In the genomic region with DNA sequence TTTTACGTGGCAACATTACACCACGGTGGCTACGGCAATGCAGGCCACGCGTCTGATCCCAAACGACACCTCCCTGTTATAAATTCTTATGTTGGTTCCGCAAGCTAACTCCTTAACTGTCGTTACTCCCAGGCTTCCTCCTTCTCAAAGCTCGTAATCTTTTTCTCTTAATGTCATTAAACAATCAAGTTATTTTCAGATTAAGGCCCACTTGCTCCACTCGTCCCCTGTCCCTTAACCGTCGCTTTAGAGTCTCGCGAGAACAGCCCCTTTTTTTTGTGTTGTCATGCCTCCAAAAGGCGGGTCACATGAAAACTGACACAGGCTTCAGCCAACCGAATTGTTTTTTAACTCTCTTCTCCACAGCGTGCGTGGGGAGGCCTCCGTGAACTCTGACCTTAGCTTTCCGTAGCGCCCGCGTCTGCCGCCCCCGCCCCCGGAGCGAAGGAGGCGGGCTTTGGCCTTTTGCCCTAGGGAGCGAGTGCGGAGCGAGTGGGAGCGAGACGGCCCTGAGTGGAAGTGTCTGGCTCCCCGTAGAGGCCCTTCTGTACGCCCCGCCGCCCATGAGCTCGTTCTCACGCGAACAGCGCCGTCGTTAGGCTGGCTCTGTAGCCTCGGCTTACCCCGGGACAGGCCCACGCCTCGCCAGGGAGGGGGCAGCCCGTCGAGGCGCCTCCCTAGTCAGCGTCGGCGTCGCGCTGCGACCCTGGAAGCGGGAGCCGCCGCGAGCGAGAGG, we compare ENCODE assay signal across 8 cellular contexts. TPM values are rescaled to one million over a fixed set of nuclear protein-coding genes. Genes with fewer than 3 reads are reported as not detected.
DNase-seq lines count a peak whose midpoint lies in the region; ATAC-seq and TF ChIP-seq lines count a peak whose summit lies in the region.

A gene (plus strand): TSS at position 463 of the 736 bp plus-strand sequence. CDS start 360 bp downstream, outside the sequence.

- no peaks in the 10 kb centered on the region for H3K27me3 Mint-ChIP-seq in activated T-helper 2 cell treated with anti-CD3 and anti-CD28 coated beads, Interferon-gamma antibody, Interleukin-2, Interleukin-4, amounts not matched to agents 10 μg/mL and 5 μg/mL and 100 μg/mL, durations not matched to agents 14 hours and 24 hours and 36 hours (ENCODE audit: low read depth)
- no peaks in the 10 kb centered on the region for H3K27me3 Mint-ChIP-seq in naive thymus-derived CD8-positive, alpha-beta T cell

- peak; percentile 72 to 78 for ATAC-seq in naive thymus-derived CD8-positive, alpha-beta T cell

- H3K4me3 ChIP-seq in LNCaP clone FGC (ENCODE audit: low read depth, low read length) (peak within 1 kb of the TSS; percentile 80), fibroblast of lung (replicated peaks in 1 of 4; ENCODE audit: control extremely low read depth in 1 of 4, insufficient read depth in 1 of 4, low read depth in 3 of 4, low read length in 4 of 4) (peak within 1 kb of the TSS; percentile 80 to 96 (median 88))

- intact Hi-C loops in activated T-helper 2 cell treated with anti-CD3 and anti-CD28 coated beads, Interferon-gamma antibody, Interleukin-2, Interleukin-4, amounts not matched to agents 10 μg/mL and 5 μg/mL and 100 μg/mL, durations not matched to agents 14 hours and 24 hours and 36 hours (cut with micrococcal nuclease), result loop anchor here (2.0 kb wide), 4 partner anchors 380 to 1540 kb away; a partner anchor contains a TSS

- DNase-seq in Daoy (ENCODE audit: low read depth) (peak; percentile 97), H4 (ENCODE audit: low spot score) (peak; percentile 97), LNCaP clone FGC (ENCODE audit: low read depth) (peak; percentile 97), RWPE1 (ENCODE audit: low spot score) (peak; percentile 95), fibroblast of lung (ENCODE audit: low read depth in 2 of 2) (peak; percentile 98 to 100)
- peak; percentile 94 for DNase-seq in activated T-helper 2 cell treated with anti-CD3 and anti-CD28 coated beads, Interferon-gamma antibody, Interleukin-2, Interleukin-4, amounts not matched to agents 10 μg/mL and 5 μg/mL and 100 μg/mL, durations not matched to agents 14 hours and 24 hours and 36 hours (ENCODE audit: low spot score)
- peak; percentile 91 to 99 (median 98) for DNase-seq in naive thymus-derived CD8-positive, alpha-beta T cell
- peak; percentile 94 to 99 (median 96) for DNase-seq in stimulated activated naive CD4-positive, alpha-beta T cell (lab: John Stamatoyannopoulos, UW)

- no peaks in the 10 kb centered on the region for H3K36me3 ChIP-seq in fibroblast of lung (ENCODE audit: control insufficient read depth, insufficient read depth, low read length)

- CTCF ChIA-PET in RWPE1 (lab: Yijun Ruan, JAX), result interaction anchor here (0.6 to 1.2 kb wide), 4 partner anchors 55 to 1099 kb away, joined by 3 to 4 read pairs (median 3); no protein-coding TSS in a partner anchor

- POLR2A ChIA-PET in RWPE1 (lab: Yijun Ruan, JAX; ENCODE audit: low non-redundant PET), result interaction anchor here (0.5 kb wide), 1 partner anchor 619 kb away, joined by 3 read pairs; no protein-coding TSS in a partner anchor
- POLR2A ChIA-PET in naive thymus-derived CD8-positive, alpha-beta T cell (lab: Charles Lee), result interaction anchor here (0.6 to 2.5 kb wide), 33 partner anchors 8 to 1971 kb away, joined by 3 to 15 read pairs (median 4); a partner anchor contains a TSS

- peak within 1 kb of the TSS; percentile 89 for H3K4me3 Mint-ChIP-seq in activated T-helper 2 cell treated with anti-CD3 and anti-CD28 coated beads, Interferon-gamma antibody, Interleukin-2, Interleukin-4, amounts not matched to agents 10 μg/mL and 5 μg/mL and 100 μg/mL, durations not matched to agents 14 hours and 24 hours and 36 hours (ENCODE audit: low read depth)
- peak within 1 kb of the TSS; percentile 73 to 94 (median 92) for H3K4me3 Mint-ChIP-seq in naive thymus-derived CD8-positive, alpha-beta T cell

- H2AFZ ChIP-seq in fibroblast of lung (ENCODE audit: low read length), result peak within 1 kb of the TSS; percentile 98

- H3K27me3 ChIP-seq in fibroblast of lung (ENCODE audit: control insufficient read depth, insufficient read depth, low read length), result no peaks in the 10 kb centered on the region

- peaks cover 45% of the 10 kb centered on the region for H3K79me2 ChIP-seq in fibroblast of lung (ENCODE audit: control insufficient read depth, insufficient read depth, low read length)

- H3K9me3 ChIP-seq in fibroblast of lung (ENCODE audit: control insufficient read depth, insufficient read depth, low read depth, low read length), result no peaks in the 10 kb centered on the region

- peak within 1 kb of the TSS; percentile 95 for H3K9ac ChIP-seq in fibroblast of lung (ENCODE audit: insufficient read depth, low read length)

- H3K36me3 Mint-ChIP-seq in activated T-helper 2 cell treated with anti-CD3 and anti-CD28 coated beads, Interferon-gamma antibody, Interleukin-2, Interleukin-4, amounts not matched to agents 10 μg/mL and 5 μg/mL and 100 μg/mL, durations not matched to agents 14 hours and 24 hours and 36 hours (ENCODE audit: low read depth), result peaks cover 19% of the 10 kb centered on the region
- H3K36me3 Mint-ChIP-seq in naive thymus-derived CD8-positive, alpha-beta T cell, result peaks cover 0 to 6% (median 2%) of the 10 kb centered on the region in 3 donors

- 0 out of 2 replicates have a peak, but pooled peaks have one; percentile 21 for TF ChIP-seq CTCF in LNCaP clone FGC (IDR thresholded peaks at IDR 0.05; ENCODE audit: control insufficient read depth, extremely low read depth, insufficient read depth)
- TF ChIP-seq CTCF in RWPE1 (conservative IDR thresholded peaks at IDR 0.05; ENCODE audit: low read depth), result no peak
- no peak for TF ChIP-seq CTCF in fibroblast of lung (conservative IDR thresholded peaks at IDR 0.05 in 1 of 2, IDR thresholded peaks at IDR 0.05 in 1 of 2; ENCODE audit: low read depth in 1 of 2, low read length in 2 of 2)

- H4K20me1 ChIP-seq in fibroblast of lung (ENCODE audit: control insufficient read depth, extremely low read depth, insufficient read depth, low read length), result peaks cover 2% of the 10 kb centered on the region

- H3K27ac ChIP-seq in RWPE1, result peak within 1 kb of the TSS; percentile 99
- peak within 1 kb of the TSS; percentile 98 for H3K27ac ChIP-seq in fibroblast of lung (ENCODE audit: insufficient read depth, low read length)

- H3K27ac Mint-ChIP-seq in activated T-helper 2 cell treated with anti-CD3 and anti-CD28 coated beads, Interferon-gamma antibody, Interleukin-2, Interleukin-4, amounts not matched to agents 10 μg/mL and 5 μg/mL and 100 μg/mL, durations not matched to agents 14 hours and 24 hours and 36 hours, result peak within 1 kb of the TSS; percentile 99
- H3K27ac Mint-ChIP-seq in naive thymus-derived CD8-positive, alpha-beta T cell, result peak within 1 kb of the TSS; percentile 97 to 100 (median 98)

- H3K4me2 ChIP-seq in fibroblast of lung (ENCODE audit: extremely low read depth, insufficient read depth, low read length), result peak within 1 kb of the TSS; percentile 98

- peaks cover 31% of the 10 kb centered on the region for H3K4me1 Mint-ChIP-seq in activated T-helper 2 cell treated with anti-CD3 and anti-CD28 coated beads, Interferon-gamma antibody, Interleukin-2, Interleukin-4, amounts not matched to agents 10 μg/mL and 5 μg/mL and 100 μg/mL, durations not matched to agents 14 hours and 24 hours and 36 hours (ENCODE audit: low read depth)
- peaks cover 16 to 55% (median 50%) of the 10 kb centered on the region in 4 donors for H3K4me1 Mint-ChIP-seq in naive thymus-derived CD8-positive, alpha-beta T cell

- no peaks in the 10 kb centered on the region for H3K4me1 ChIP-seq in fibroblast of lung (ENCODE audit: control insufficient read depth, extremely low read depth, insufficient read depth, low read length)

- H3K9me3 Mint-ChIP-seq in activated T-helper 2 cell treated with anti-CD3 and anti-CD28 coated beads, Interferon-gamma antibody, Interleukin-2, Interleukin-4, amounts not matched to agents 10 μg/mL and 5 μg/mL and 100 μg/mL, durations not matched to agents 14 hours and 24 hours and 36 hours, result no peaks in the 10 kb centered on the region
- H3K9me3 Mint-ChIP-seq in naive thymus-derived CD8-positive, alpha-beta T cell, result peaks cover 0 to 4% (median 0%) of the 10 kb centered on the region in 9 donors

RNA-seq across cellular contexts. Expression of the gene that starts here (rescaled TPM):
- total RNA-seq in Daoy (2014; rRNA removed; shearing (Covaris generic)), result 97.2 and 103 TPM in 2 replicates
- total RNA-seq in H4 (2014; rRNA removed; shearing (Covaris generic)), result 63.2 and 79.8 TPM in 2 replicates
- 197 and 198 TPM in 2 replicates for total RNA-seq in activated T-helper 2 cell treated with anti-CD3 and anti-CD28 coated beads, Interferon-gamma antibody, Interleukin-2, Interleukin-4, amounts not matched to agents 10 μg/mL and 5 μg/mL and 100 μg/mL, durations not matched to agents 14 hours and 24 hours and 36 hours
- 101 and 103 TPM in 2 replicates for total RNA-seq in fibroblast of lung
- polyA plus RNA-seq in fibroblast of lung, result 71.0 and 133 TPM in 2 replicates
- polyA plus RNA-seq in fibroblast of lung (2012), result 68.0 and 106 TPM in 2 replicates
- polyA minus RNA-seq in fibroblast of lung (ENCODE audit: low replicate concordance), result 13.5 and 14.1 TPM in 2 replicates
- 100 to 1,000 TPM; 125 to 139 TPM for total RNA-seq in naive thymus-derived CD8-positive, alpha-beta T cell
- 10 to 100 TPM; 44.5 to 66.3 (median 58.7) TPM for polyA plus RNA-seq in naive thymus-derived CD8-positive, alpha-beta T cell

Comparison
In these comparisons a context has a peak if more than half of its experiments do, and no peak if none do; other contexts are left out.
1. Peak in every context shown above with its lines: DNase-seq, ATAC-seq, H3K4me3 ChIP-seq and H3K27ac ChIP-seq.